11 cellular contexts compared by ENCODE assay signal in the genomic region with DNA sequence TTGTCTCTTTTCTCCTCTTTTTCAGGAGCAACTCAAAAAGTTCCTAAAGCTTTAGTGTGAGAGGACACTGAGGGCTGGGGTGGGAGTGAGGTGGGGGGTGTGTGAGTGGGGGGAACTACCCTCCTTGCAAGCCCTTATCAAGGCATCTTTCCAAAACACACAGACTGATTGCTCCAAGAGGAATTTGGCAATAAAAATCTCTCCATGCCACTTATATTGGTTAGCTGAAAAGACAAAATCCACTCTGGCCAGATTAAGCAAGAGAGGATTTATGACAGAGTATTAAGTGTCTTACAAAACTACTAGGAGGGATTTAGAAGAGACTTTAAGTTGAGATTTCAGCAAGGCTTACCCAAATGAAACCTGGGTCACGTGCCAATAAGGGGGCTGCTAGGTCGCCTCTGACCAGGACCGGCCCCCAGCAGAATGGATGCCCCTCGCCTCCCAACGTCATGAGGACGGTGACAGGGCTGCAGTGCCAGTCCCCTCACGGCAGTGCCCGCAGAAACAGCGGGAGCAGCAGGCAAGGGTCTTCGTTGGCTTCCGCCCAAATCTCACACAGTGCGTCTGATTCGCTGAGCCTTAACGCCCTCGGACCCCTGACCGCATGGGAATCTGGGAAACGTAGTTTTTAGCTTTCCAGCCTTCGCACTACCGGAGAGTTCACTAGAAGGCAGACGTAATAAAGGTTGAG. TPM values are rescaled to one million over a fixed set of nuclear protein-coding genes. Genes with fewer than 3 reads are reported as not detected.
DNase-seq lines count a peak whose midpoint lies in the region; ATAC-seq and TF ChIP-seq lines count a peak whose summit lies in the region.
"Had no signal": no experiment of that assay in that cellular context is flagged by ENCODE, and none has a peak within 500 bp of the region (broad histone marks: within the 10 kb centered on the region; RNA-seq: fewer than 3 reads in every experiment).

No MANE protein-coding gene starts in this region.

- H3K9ac ChIP-seq in ES-I3 (ENCODE audit: low read depth, low read length): peak overlapping the region; percentile 80

- no peak overlapping the region for H3K27ac ChIP-seq in iPS DF 6.9 (ENCODE audit: low read length)
- H3K27ac ChIP-seq: C4-2B had no signal

- H3K36me3 Mint-ChIP-seq in activated CD4-positive, alpha-beta memory T cell treated with anti-CD3 and anti-CD28 coated beads for 36 hours: no peaks in the 10 kb centered on the region

- peak overlapping the region; percentile 63 for H3K4me3 ChIP-seq in iPS DF 6.9 (ENCODE audit: low read length)
- H3K4me3 ChIP-seq in MG63: no peak overlapping the region
- H3K4me3 ChIP-seq: ascending aorta had no signal

- H3K4me1 ChIP-seq in ES-I3 (ENCODE audit: insufficient read depth, low read length): 0 out of 2 replicates have a peak, but pooled peaks cover 2% of the 10 kb centered on the region
- no peaks in the 10 kb centered on the region; the same call in 1 of the 2 replicates for H3K4me1 ChIP-seq in iPS DF 6.9 (ENCODE audit: control insufficient read depth, insufficient read depth, low read length)

- peaks cover 7% of the 10 kb centered on the region for H3K27me3 Mint-ChIP-seq in activated CD4-positive, alpha-beta memory T cell treated with anti-CD3 and anti-CD28 coated beads for 36 hours

- H3K9me3 Mint-ChIP-seq in activated CD4-positive, alpha-beta memory T cell treated with anti-CD3 and anti-CD28 coated beads for 36 hours: no peaks in the 10 kb centered on the region

- H3K27ac Mint-ChIP-seq in activated CD4-positive, alpha-beta memory T cell treated with anti-CD3 and anti-CD28 coated beads for 36 hours: no peak overlapping the region

- H3K4me1 Mint-ChIP-seq in activated CD4-positive, alpha-beta memory T cell treated with anti-CD3 and anti-CD28 coated beads for 36 hours (ENCODE audit: low read depth): peaks cover 16% of the 10 kb centered on the region

- no peaks in the 10 kb centered on the region; the same call in 1 of the 2 replicates for H3K9me3 ChIP-seq in ES-I3 (ENCODE audit: control insufficient read depth, insufficient read depth, low read length)
- no peaks in the 10 kb centered on the region for H3K9me3 ChIP-seq in iPS DF 6.9 (ENCODE audit: control insufficient read depth, insufficient read depth, low read length)
- peaks cover 5% of the 10 kb centered on the region; the same call in 1 of the 2 replicates for H3K9me3 ChIP-seq in MG63
- H3K9me3 ChIP-seq: ascending aorta had no signal

- no CpG with 5 or more reads among the region's 20 CpGs for WGBS in iPS DF 6.9 (ENCODE audit: insufficient coverage, insufficient read length)

- no peak overlapping the region for H3K4me3 Mint-ChIP-seq in activated CD4-positive, alpha-beta memory T cell treated with anti-CD3 and anti-CD28 coated beads for 36 hours

- POLR2A ChIA-PET in activated CD4-positive, alpha-beta memory T cell treated with anti-CD3 and anti-CD28 coated beads for 36 hours (lab: Charles Lee): no interaction called here

- intact Hi-C loops in activated CD4-positive, alpha-beta memory T cell treated with anti-CD3 and anti-CD28 coated beads for 36 hours (cut with micrococcal nuclease): loop anchor here (5.0 kb wide), 1 partner anchor 272 kb away; the partner anchor contains the start of gene AMPD3

- no peaks in the 10 kb centered on the region for H3K27me3 ChIP-seq in iPS DF 6.9 (ENCODE audit: control insufficient read depth, insufficient read depth, low read length)
- no peaks in the 10 kb centered on the region for H3K27me3 ChIP-seq in MG63
- H3K27me3 ChIP-seq: ascending aorta had no signal

- H3K36me3 ChIP-seq in ES-I3 (ENCODE audit: insufficient read depth, low read length) (no peaks in the 10 kb centered on the region), iPS DF 6.9 (ENCODE audit: control insufficient read depth, insufficient read depth, low read length) (no peaks in the 10 kb centered on the region), MG63 (no peaks in the 10 kb centered on the region)
- H3K36me3 ChIP-seq: ascending aorta had no signal

- DNase-seq in iPS DF 6.9 (ENCODE audit: low read depth, low spot score): peak; percentile 67
- DNase-seq in retina: peak; percentile 77
- no peak for DNase-seq in stimulated activated naive CD8-positive, alpha-beta T cell treated with anti-CD3 and anti-CD28 coated beads, Interleukin-15, Interleukin-2, amounts not matched to agents 100 U/mL and 50 U/mL, for 24 hours
- DNase-seq in activated CD4-positive, alpha-beta memory T cell treated with anti-CD3 and anti-CD28 coated beads for 36 hours: no peak
- DNase-seq in MG63: no peak
- DNase-seq: T-helper 9 cell had no signal

- peak; percentile 56; the same call in 2 of the 3 replicates for ATAC-seq in SK-N-SH treated with all-trans-retinoic acid at 6 μM for 48 hours
- ATAC-seq in stimulated activated naive CD8-positive, alpha-beta T cell treated with anti-CD3 and anti-CD28 coated beads, Interleukin-15, Interleukin-2, amounts not matched to agents 100 U/mL and 50 U/mL, for 24 hours: no peak
- no peak for ATAC-seq in HG02885 (IDR thresholded peaks at IDR 0.05; ENCODE audit: poor library complexity, unreplicated experiment)

- CTCF ChIA-PET in activated CD4-positive, alpha-beta memory T cell treated with anti-CD3 and anti-CD28 coated beads for 36 hours (lab: Charles Lee): interaction anchor here (1.4 to 1.8 kb wide), 2 partner anchors 9 to 188 kb away, joined by 4 to 10 read pairs; partner anchors contain the start of gene RNF141

TF ChIP-seq in SK-N-SH treated with all-trans-retinoic acid at 6 μM for 48 hours, 23 proteins besides CTCF, POLR2A, EP300 and RAD21:
- TF ChIP-seq PPARA (CRISPR knock-in tag; IDR thresholded peaks at IDR 0.05; ENCODE audit: borderline replicate concordance) (no peak), GLIS3 (CRISPR knock-in tag; IDR thresholded peaks at IDR 0.05) (no peak), ZNF8 (CRISPR knock-in tag; IDR thresholded peaks at IDR 0.05) (no peak), ZNF565 (CRISPR knock-in tag; conservative IDR thresholded peaks at IDR 0.05; ENCODE audit: low read depth) (no peak)

RNA-seq across cellular contexts. Expression of gene CTR9, which starts 22.1 kb away (rescaled TPM):
- 10 to 100 TPM; 37.6 to 39.9 TPM for total RNA-seq in activated CD4-positive, alpha-beta memory T cell treated with anti-CD3 and anti-CD28 coated beads for 36 hours
- 7.6 and 7.8 TPM in 2 replicates for total RNA-seq in MG63 (2014; rRNA removed; shearing (Covaris generic); ENCODE audit: low replicate concordance)

RNA-seq across cellular contexts. Expression of gene IRAG1, which starts 35.4 kb away (rescaled TPM):
- not detected for total RNA-seq in activated CD4-positive, alpha-beta memory T cell treated with anti-CD3 and anti-CD28 coated beads for 36 hours
- total RNA-seq in MG63 (2014; rRNA removed; shearing (Covaris generic); ENCODE audit: low replicate concordance): not detected in 2 replicates

Comparison
In these comparisons a context has a peak if more than half of its experiments do, and no peak if none do; other contexts are left out.
1. DNase-seq: peak in iPS DF 6.9 (single experiment) and retina (single experiment); none in stimulated activated naive CD8-positive, alpha-beta T cell treated with anti-CD3 and anti-CD28 coated beads, Interleukin-15, Interleukin-2, amounts not matched to agents 100 U/mL and 50 U/mL, for 24 hours (single experiment), activated CD4-positive, alpha-beta memory T cell treated with anti-CD3 and anti-CD28 coated beads for 36 hours (single experiment) and MG63 (single experiment).